25 cellular contexts compared by ENCODE assay signal in genomic region chr12:100101000-100101399, GRCh38. TPM values are rescaled to one million over a fixed set of nuclear protein-coding genes. Genes with fewer than 3 reads are reported as not detected.
DNase-seq lines count a peak whose midpoint lies in the region; ATAC-seq, FAIRE-seq and TF ChIP-seq lines count a peak whose summit lies in the region.
"Had no signal": no experiment of that assay in that cellular context is flagged by ENCODE, and none has a peak within 500 bp of the region (broad histone marks: within the 10 kb centered on the region; RNA-seq: fewer than 3 reads in every experiment).

No MANE protein-coding gene starts in this region.

- FAIRE-seq in bronchial epithelial cell (lab: Jason Lieb, UNC), result no peak
- FAIRE-seq: A204.1, G401.6 had no signal

- peaks cover 37% of the 10 kb centered on the region for H3K36me3 Mint-ChIP-seq in activated CD4-positive, alpha-beta memory T cell treated with anti-CD3 and anti-CD28 coated beads for 36 hours
- H3K36me3 Mint-ChIP-seq in activated CD4-positive, alpha-beta memory T cell treated with anti-CD3 and anti-CD28 coated beads, Interleukin-2, amount 10 ng/mL, durations not matched to agents 7 days and 5 days (ENCODE audit: low read depth), result peaks cover 35% of the 10 kb centered on the region
- H3K36me3 Mint-ChIP-seq in stimulated activated naive CD8-positive, alpha-beta T cell treated with anti-CD3 and anti-CD28 coated beads, Interleukin-15, Interleukin-2, amounts not matched to agents 100 ng/mL and 50 ng/mL, for 24 hours (ENCODE audit: low read depth), result peaks cover 53% of the 10 kb centered on the region
- H3K36me3 Mint-ChIP-seq in CD14-positive monocyte, result peaks cover 48 to 70% of the 10 kb centered on the region in 2 donors

- TF ChIP-seq CTCF in bronchial epithelial cell (IDR thresholded peaks at IDR 0.05; ENCODE audit: insufficient read depth, low read length, severe bottlenecking), result no peak
- TF ChIP-seq CTCF in CD14-positive monocyte (IDR thresholded peaks at IDR 0.05), result no peak

- no peak overlapping the region for H3K4me3 Mint-ChIP-seq in activated CD4-positive, alpha-beta memory T cell treated with anti-CD3 and anti-CD28 coated beads for 36 hours
- no peak overlapping the region for H3K4me3 Mint-ChIP-seq in activated CD4-positive, alpha-beta memory T cell treated with anti-CD3 and anti-CD28 coated beads, Interleukin-2, amount 10 ng/mL, durations not matched to agents 7 days and 5 days
- H3K4me3 Mint-ChIP-seq in stimulated activated naive CD8-positive, alpha-beta T cell treated with anti-CD3 and anti-CD28 coated beads, Interleukin-15, Interleukin-2, amounts not matched to agents 100 ng/mL and 50 ng/mL, for 24 hours, result no peak overlapping the region
- H3K4me3 Mint-ChIP-seq in stimulated activated naive CD8-positive, alpha-beta T cell treated with anti-CD3 and anti-CD28 coated beads, Interleukin-15, amount 100 ng/mL, for 72 hours, result no peak overlapping the region
- H3K4me3 Mint-ChIP-seq in CD14-positive monocyte, result no peak overlapping the region
- H3K4me3 Mint-ChIP-seq: CD4-positive, alpha-beta T cell; HFFc6; IgD-negative memory B cell had no signal

- ATAC-seq in stimulated activated naive CD8-positive, alpha-beta T cell treated with anti-CD3 and anti-CD28 coated beads, Interleukin-15, amount 100 ng/mL, for 72 hours, result no peak
- ATAC-seq: PC-3, Right ventricle myocardium inferior had no signal

- DNase-seq in activated CD4-positive, alpha-beta memory T cell treated with anti-CD3 and anti-CD28 coated beads for 36 hours, result no peak
- DNase-seq in activated CD4-positive, alpha-beta memory T cell treated with anti-CD3 and anti-CD28 coated beads, Interleukin-2, amount 10 ng/mL, durations not matched to agents 7 days and 5 days, result no peak
- no peak for DNase-seq in stimulated activated naive CD8-positive, alpha-beta T cell treated with anti-CD3 and anti-CD28 coated beads, Interleukin-15, amount 100 ng/mL, for 72 hours
- peak; percentile 17 for DNase-seq in bronchial epithelial cell (ENCODE audit: low read depth)
- no peak for DNase-seq in CD14-positive monocyte (ENCODE audit: low spot score)
- DNase-seq in NCI-H2081 (lab: John Stamatoyannopoulos, UW), result no peak
- DNase-seq: CD4-positive, alpha-beta T cell; DMS53; GOT3; HFFc6; MM.1S; NCI-H2029; NCI-H446 treated with DMSO at 0.1 percent for 48 hours; NCI-H526; NCI-H82; NK-92 treated with Interleukin-12 subunit alpha and Interleukin-12 subunit beta, amount 100 ng/mL, for 24 hours; PC-3; SJCRH30 had no signal

- intact Hi-C loops in activated CD4-positive, alpha-beta memory T cell treated with anti-CD3 and anti-CD28 coated beads for 36 hours (cut with micrococcal nuclease), result loop anchor here (2.0 kb wide), 1 partner anchor 42 kb away; the partner anchor contains the start of gene BLTP3B
- intact Hi-C loops in CD14-positive monocyte (cut with micrococcal nuclease), result no loop called here

- H3K27ac Mint-ChIP-seq in activated CD4-positive, alpha-beta memory T cell treated with anti-CD3 and anti-CD28 coated beads for 36 hours, result peak overlapping the region; percentile 58
- H3K27ac Mint-ChIP-seq in activated CD4-positive, alpha-beta memory T cell treated with anti-CD3 and anti-CD28 coated beads, Interleukin-2, amount 10 ng/mL, durations not matched to agents 7 days and 5 days, result no peak overlapping the region
- H3K27ac Mint-ChIP-seq in stimulated activated naive CD8-positive, alpha-beta T cell treated with anti-CD3 and anti-CD28 coated beads, Interleukin-15, Interleukin-2, amounts not matched to agents 100 ng/mL and 50 ng/mL, for 24 hours, result peak overlapping the region; percentile 45
- H3K27ac Mint-ChIP-seq in stimulated activated naive CD8-positive, alpha-beta T cell treated with anti-CD3 and anti-CD28 coated beads, Interleukin-15, amount 100 ng/mL, for 72 hours, result no peak overlapping the region
- H3K27ac Mint-ChIP-seq in CD14-positive monocyte, result no peak overlapping the region
- H3K27ac Mint-ChIP-seq: CD4-positive, alpha-beta T cell; HFFc6; IgD-negative memory B cell had no signal

- no peaks in the 10 kb centered on the region for H3K9me3 Mint-ChIP-seq in activated CD4-positive, alpha-beta memory T cell treated with anti-CD3 and anti-CD28 coated beads for 36 hours
- no peaks in the 10 kb centered on the region for H3K9me3 Mint-ChIP-seq in activated CD4-positive, alpha-beta memory T cell treated with anti-CD3 and anti-CD28 coated beads, Interleukin-2, amount 10 ng/mL, durations not matched to agents 7 days and 5 days
- no peaks in the 10 kb centered on the region for H3K9me3 Mint-ChIP-seq in stimulated activated naive CD8-positive, alpha-beta T cell treated with anti-CD3 and anti-CD28 coated beads, Interleukin-15, Interleukin-2, amounts not matched to agents 100 ng/mL and 50 ng/mL, for 24 hours
- H3K9me3 Mint-ChIP-seq in stimulated activated naive CD8-positive, alpha-beta T cell treated with anti-CD3 and anti-CD28 coated beads, Interleukin-15, amount 100 ng/mL, for 72 hours, result no peaks in the 10 kb centered on the region
- H3K9me3 Mint-ChIP-seq in CD14-positive monocyte, result no peaks in the 10 kb centered on the region
- H3K9me3 Mint-ChIP-seq: CD4-positive, alpha-beta T cell; HFFc6; IgD-negative memory B cell had no signal

- POLR2A ChIA-PET in activated CD4-positive, alpha-beta memory T cell treated with anti-CD3 and anti-CD28 coated beads for 36 hours (lab: Charles Lee), result interaction anchor here (1.0 kb wide), 1 partner anchor 99 kb away, joined by 4 read pairs; the partner anchor contains the start of gene ACTR6
- POLR2A ChIA-PET in activated CD4-positive, alpha-beta memory T cell treated with anti-CD3 and anti-CD28 coated beads, Interleukin-2, amount 10 ng/mL, durations not matched to agents 7 days and 5 days (lab: Charles Lee), result no interaction called here

- CTCF ChIA-PET in activated CD4-positive, alpha-beta memory T cell treated with anti-CD3 and anti-CD28 coated beads for 36 hours (lab: Charles Lee), result interaction anchor here (1.2 kb wide), 1 partner anchor 54 kb away, joined by 3 read pairs; no protein-coding TSS in a partner anchor
- CTCF ChIA-PET in activated CD4-positive, alpha-beta memory T cell treated with anti-CD3 and anti-CD28 coated beads, Interleukin-2, amount 10 ng/mL, durations not matched to agents 7 days and 5 days (lab: Charles Lee), result interaction anchor here (0.6 to 1.4 kb wide), 2 partner anchors 14 to 1493 kb away, joined by 3 read pairs; no protein-coding TSS in a partner anchor

- H3K4me1 Mint-ChIP-seq in activated CD4-positive, alpha-beta memory T cell treated with anti-CD3 and anti-CD28 coated beads for 36 hours (ENCODE audit: low read depth), result peaks cover 11% of the 10 kb centered on the region
- peaks cover 7% of the 10 kb centered on the region for H3K4me1 Mint-ChIP-seq in activated CD4-positive, alpha-beta memory T cell treated with anti-CD3 and anti-CD28 coated beads, Interleukin-2, amount 10 ng/mL, durations not matched to agents 7 days and 5 days
- H3K4me1 Mint-ChIP-seq in stimulated activated naive CD8-positive, alpha-beta T cell treated with anti-CD3 and anti-CD28 coated beads, Interleukin-15, Interleukin-2, amounts not matched to agents 100 ng/mL and 50 ng/mL, for 24 hours (ENCODE audit: low read depth), result peaks cover 6% of the 10 kb centered on the region
- H3K4me1 Mint-ChIP-seq in stimulated activated naive CD8-positive, alpha-beta T cell treated with anti-CD3 and anti-CD28 coated beads, Interleukin-15, amount 100 ng/mL, for 72 hours, result no peaks in the 10 kb centered on the region
- peaks cover 8% of the 10 kb centered on the region for H3K4me1 Mint-ChIP-seq in CD14-positive monocyte

- no peaks in the 10 kb centered on the region for H3K36me3 ChIP-seq in bronchial epithelial cell (ENCODE audit: control insufficient read depth, insufficient read depth, low read length)
- H3K36me3 ChIP-seq: SJCRH30 had no signal

- no peaks in the 10 kb centered on the region for H3K27me3 ChIP-seq in bronchial epithelial cell (ENCODE audit: control insufficient read depth, insufficient read depth, low read length)
- H3K27me3 ChIP-seq: BLaER1, SJCRH30 had no signal

- H3K4me3 ChIP-seq in bronchial epithelial cell (ENCODE audit: low read depth, low read length), result no peak overlapping the region
- H3K4me3 ChIP-seq: BLaER1, HAP-1, SJCRH30 had no signal

- no peaks in the 10 kb centered on the region for H3K27me3 Mint-ChIP-seq in activated CD4-positive, alpha-beta memory T cell treated with anti-CD3 and anti-CD28 coated beads for 36 hours
- H3K27me3 Mint-ChIP-seq in activated CD4-positive, alpha-beta memory T cell treated with anti-CD3 and anti-CD28 coated beads, Interleukin-2, amount 10 ng/mL, durations not matched to agents 7 days and 5 days, result no peaks in the 10 kb centered on the region
- no peaks in the 10 kb centered on the region for H3K27me3 Mint-ChIP-seq in stimulated activated naive CD8-positive, alpha-beta T cell treated with anti-CD3 and anti-CD28 coated beads, Interleukin-15, Interleukin-2, amounts not matched to agents 100 ng/mL and 50 ng/mL, for 24 hours
- H3K27me3 Mint-ChIP-seq in stimulated activated naive CD8-positive, alpha-beta T cell treated with anti-CD3 and anti-CD28 coated beads, Interleukin-15, amount 100 ng/mL, for 72 hours, result no peaks in the 10 kb centered on the region
- H3K27me3 Mint-ChIP-seq in CD14-positive monocyte (ENCODE audit: low read depth in 3 of 3), result no peaks in the 10 kb centered on the region
- H3K27me3 Mint-ChIP-seq: CD4-positive, alpha-beta T cell; IgD-negative memory B cell had no signal

RNA-seq across cellular contexts. Expression of gene BLTP3B, which starts 41.7 kb away (rescaled TPM):
- total RNA-seq in activated CD4-positive, alpha-beta memory T cell treated with anti-CD3 and anti-CD28 coated beads for 36 hours, result 10 to 100 TPM; 53.1 to 53.9 TPM
- 10 to 100 TPM; 37.3 to 40.4 TPM for total RNA-seq in activated CD4-positive, alpha-beta memory T cell treated with anti-CD3 and anti-CD28 coated beads, Interleukin-2, amount 10 ng/mL, durations not matched to agents 7 days and 5 days
- total RNA-seq in bronchial epithelial cell, result 12.9 and 14.0 TPM in 2 replicates
- polyA plus RNA-seq in CD14-positive monocyte, result 10 to 100 TPM; 33.4 to 42.5 TPM

Comparison
In these comparisons a context has a peak if more than half of its experiments do, and no peak if none do; other contexts are left out.
1. H3K27ac Mint-ChIP-seq: peak in activated CD4-positive, alpha-beta memory T cell treated with anti-CD3 and anti-CD28 coated beads for 36 hours (single experiment) and stimulated activated naive CD8-positive, alpha-beta T cell treated with anti-CD3 and anti-CD28 coated beads, Interleukin-15, Interleukin-2, amounts not matched to agents 100 ng/mL and 50 ng/mL, for 24 hours (single experiment); none in activated CD4-positive, alpha-beta memory T cell treated with anti-CD3 and anti-CD28 coated beads, Interleukin-2, amount 10 ng/mL, durations not matched to agents 7 days and 5 days (single experiment), stimulated activated naive CD8-positive, alpha-beta T cell treated with anti-CD3 and anti-CD28 coated beads, Interleukin-15, amount 100 ng/mL, for 72 hours (0 of 2) and CD14-positive monocyte (0 of 7).